Comparison of ENCODE assay signal across 8 cellular contexts in genomic region chr19:38682872-38683392, GRCh38. TPM values are rescaled to one million over a fixed set of nuclear protein-coding genes. Genes with fewer than 3 reads are reported as not detected.
DNase-seq lines count a peak whose midpoint lies in the region; ATAC-seq and TF ChIP-seq lines count a peak whose summit lies in the region.

No MANE protein-coding gene starts in this region.

- TF ChIP-seq POLR2A in gastroesophageal sphincter (IDR thresholded peaks at IDR 0.05) = no peak

- no peaks in the 10 kb centered on the region for H3K9me3 Mint-ChIP-seq in CD8-positive, alpha-beta T cell
- H3K9me3 Mint-ChIP-seq in progenitor cell of endocrine pancreas (ENCODE audit: low read depth) = peaks cover 3% of the 10 kb centered on the region

- peaks cover 76% of the 10 kb centered on the region for H3K4me1 Mint-ChIP-seq in CD8-positive, alpha-beta T cell (ENCODE audit: low read depth)
- H3K4me1 Mint-ChIP-seq in progenitor cell of endocrine pancreas (ENCODE audit: low read depth) = peaks cover 75% of the 10 kb centered on the region

- POLR2A ChIA-PET in CD8-positive, alpha-beta T cell (lab: Charles Lee) = interaction anchor here (0.6 kb wide), 1 partner anchor 277 kb away, joined by 4 read pairs; no protein-coding TSS in a partner anchor

- H3K4me3 ChIP-seq in CD8-positive, alpha-beta T cell (ENCODE audit: low read depth, low read length) = no peak overlapping the region
- H3K4me3 ChIP-seq in gastroesophageal sphincter = no peak overlapping the region

- CTCF ChIA-PET in CD8-positive, alpha-beta T cell (lab: Charles Lee) = interaction anchor here (1.3 kb wide), 1 partner anchor 241 kb away, joined by 3 read pairs; no protein-coding TSS in a partner anchor

- no peak for DNase-seq in CD8-positive, alpha-beta T cell
- DNase-seq in SW480 (ENCODE audit: low spot score) = peak; percentile 86
- DNase-seq in progenitor cell of endocrine pancreas (ENCODE audit: low spot score, unreplicated experiment) = no peak
- DNase-seq in NCI-H226 = no peak
- DNase-seq in glomerular visceral epithelial cell (ENCODE audit: extremely low spot score) = no peak

- H3K27ac ChIP-seq in CD8-positive, alpha-beta T cell (ENCODE audit: low read depth, low read length) = no peak overlapping the region
- H3K27ac ChIP-seq in gastroesophageal sphincter = peak overlapping the region; percentile 92 to 97 (median 94)

- H3K4me1 ChIP-seq in CD8-positive, alpha-beta T cell (ENCODE audit: insufficient read depth, low read length) = peaks cover 44% of the 10 kb centered on the region
- H3K4me1 ChIP-seq in gastroesophageal sphincter = peaks cover 29 to 100% (median 51%) of the 10 kb centered on the region in 3 donors

- peak overlapping the region; percentile 85 for H3K27ac Mint-ChIP-seq in CD8-positive, alpha-beta T cell
- peak overlapping the region; percentile 100 for H3K27ac Mint-ChIP-seq in progenitor cell of endocrine pancreas

- no peak overlapping the region for H3K4me3 Mint-ChIP-seq in CD8-positive, alpha-beta T cell
- peak overlapping the region; percentile 50 for H3K4me3 Mint-ChIP-seq in progenitor cell of endocrine pancreas (ENCODE audit: low read depth)

- no peaks in the 10 kb centered on the region for H3K9me3 ChIP-seq in CD8-positive, alpha-beta T cell (ENCODE audit: low read length)
- H3K9me3 ChIP-seq in gastroesophageal sphincter = no peaks in the 10 kb centered on the region

- ATAC-seq in CD8-positive, alpha-beta T cell = no peak
- ATAC-seq in gastroesophageal sphincter (no peak), GM18909 (IDR thresholded peaks at IDR 0.05; ENCODE audit: poor library complexity, unreplicated experiment) (no peak), HG03108 (IDR thresholded peaks at IDR 0.05; ENCODE audit: unreplicated experiment) (no peak)

- no peaks in the 10 kb centered on the region for H3K36me3 ChIP-seq in CD8-positive, alpha-beta T cell (ENCODE audit: insufficient read depth, low read length)
- no peaks in the 10 kb centered on the region for H3K36me3 ChIP-seq in gastroesophageal sphincter

- H3K27me3 ChIP-seq in CD8-positive, alpha-beta T cell (ENCODE audit: insufficient read depth, low read length) = no peaks in the 10 kb centered on the region
- H3K27me3 ChIP-seq in gastroesophageal sphincter = no peaks in the 10 kb centered on the region

- 70% methylated on average over 1 to 2 of the region's 7 CpGs for WGBS in gastroesophageal sphincter (ENCODE audit: low coverage in 1 of 2), 2 donors

- no peak for TF ChIP-seq CTCF in CD8-positive, alpha-beta T cell (IDR thresholded peaks at IDR 0.05)
- no peak for TF ChIP-seq CTCF in gastroesophageal sphincter (IDR thresholded peaks at IDR 0.05)
- TF ChIP-seq CTCF in progenitor cell of endocrine pancreas (IDR thresholded peaks at IDR 0.05; ENCODE audit: unreplicated experiment) = no peak

- intact Hi-C loops in CD8-positive, alpha-beta T cell (cut with DNase I, micrococcal nuclease) = loop anchor here in 1 of 2 experiments (5.0 kb wide), 1 partner anchor 36 kb away; the partner anchor contains the start of gene ACTN4

- peaks cover 3% of the 10 kb centered on the region for H3K27me3 Mint-ChIP-seq in CD8-positive, alpha-beta T cell (ENCODE audit: low read depth)
- no peaks in the 10 kb centered on the region for H3K27me3 Mint-ChIP-seq in progenitor cell of endocrine pancreas

- TF ChIP-seq EP300 in gastroesophageal sphincter (IDR thresholded peaks at IDR 0.05) = no peak

- H3K36me3 Mint-ChIP-seq in CD8-positive, alpha-beta T cell = no peaks in the 10 kb centered on the region
- peaks cover 15% of the 10 kb centered on the region for H3K36me3 Mint-ChIP-seq in progenitor cell of endocrine pancreas (ENCODE audit: insufficient read depth)

RNA-seq across cellular contexts. Expression of gene ACTN4, which starts 35.5 kb away (rescaled TPM):
- total RNA-seq in CD8-positive, alpha-beta T cell = 100 to 1,000 TPM; 110 to 111 TPM
- total RNA-seq in gastroesophageal sphincter (100 to 1,000 TPM; 337 to 938 (median 507) TPM), progenitor cell of endocrine pancreas (639 and 657 TPM in 2 replicates)
